Comparison of ENCODE assay signal across 8 cellular contexts in genomic region chr1:59020151-59020997, GRCh38.
A peak's percentile ranks its signal among the peaks of the same experiment; 100 is the strongest.
DNase-seq lines count a peak whose midpoint lies in the region; ATAC-seq and TF ChIP-seq lines count a peak whose summit lies in the region.

No MANE protein-coding gene starts in this region.

- ATAC-seq in GM19328 (IDR thresholded peaks at IDR 0.05; ENCODE audit: unreplicated experiment): peak; percentile 93
- ATAC-seq in HG03439 (IDR thresholded peaks at IDR 0.05; ENCODE audit: unreplicated experiment): peak; percentile 89
- ATAC-seq in SK-N-SH treated with all-trans-retinoic acid at 6 μM for 48 hours: peak; percentile 81

- no peak for TF ChIP-seq CTCF in astrocyte of the cerebellum (IDR thresholded peaks at IDR 0.05; ENCODE audit: low read depth, low read length, missing control alignments)

- H3K4me3 ChIP-seq in astrocyte of the cerebellum (ENCODE audit: low read depth, low read length): no peak overlapping the region

- in situ Hi-C loops in astrocyte of the cerebellum (cut with HindIII; ENCODE audit: low sequenced_read_pairs): no loop called here

- DNase-seq in Ammon's horn (ENCODE audit: low spot score) (peak; percentile 36), astrocyte of the cerebellum (ENCODE audit: low read depth) (peak; percentile 59), kidney glomerular epithelial cell (lab: John Stamatoyannopoulos, UW) (peak; percentile 64), superior temporal gyrus (ENCODE audit: extremely low spot score) (no peak)
- DNase-seq in stimulated activated CD8-positive, alpha-beta memory T cell treated with anti-CD3 and anti-CD28 coated beads, Interleukin-4, amount 100 ng/mL, for 24 hours (ENCODE audit: low read depth): peak; percentile 17

TF ChIP-seq in SK-N-SH treated with all-trans-retinoic acid at 6 μM for 48 hours, 23 proteins besides CTCF, POLR2A, EP300 and RAD21:
- TF ChIP-seq ZFP30 (CRISPR knock-in tag; IDR thresholded peaks at IDR 0.05) (no peak), GLIS3 (CRISPR knock-in tag; IDR thresholded peaks at IDR 0.05) (no peak), RARB (CRISPR knock-in tag; IDR thresholded peaks at IDR 0.05) (no peak), ESRRG (CRISPR knock-in tag; IDR thresholded peaks at IDR 0.05) (no peak), BACH2 (CRISPR knock-in tag; IDR thresholded peaks at IDR 0.05; ENCODE audit: borderline replicate concordance) (no peak), CSDC2 (CRISPR knock-in tag; IDR thresholded peaks at IDR 0.05) (no peak), ZC3H10 (CRISPR knock-in tag; IDR thresholded peaks at IDR 0.05) (no peak), OSR1 (CRISPR knock-in tag; IDR thresholded peaks at IDR 0.05) (no peak)
- TF ChIP-seq, protein P1, sequence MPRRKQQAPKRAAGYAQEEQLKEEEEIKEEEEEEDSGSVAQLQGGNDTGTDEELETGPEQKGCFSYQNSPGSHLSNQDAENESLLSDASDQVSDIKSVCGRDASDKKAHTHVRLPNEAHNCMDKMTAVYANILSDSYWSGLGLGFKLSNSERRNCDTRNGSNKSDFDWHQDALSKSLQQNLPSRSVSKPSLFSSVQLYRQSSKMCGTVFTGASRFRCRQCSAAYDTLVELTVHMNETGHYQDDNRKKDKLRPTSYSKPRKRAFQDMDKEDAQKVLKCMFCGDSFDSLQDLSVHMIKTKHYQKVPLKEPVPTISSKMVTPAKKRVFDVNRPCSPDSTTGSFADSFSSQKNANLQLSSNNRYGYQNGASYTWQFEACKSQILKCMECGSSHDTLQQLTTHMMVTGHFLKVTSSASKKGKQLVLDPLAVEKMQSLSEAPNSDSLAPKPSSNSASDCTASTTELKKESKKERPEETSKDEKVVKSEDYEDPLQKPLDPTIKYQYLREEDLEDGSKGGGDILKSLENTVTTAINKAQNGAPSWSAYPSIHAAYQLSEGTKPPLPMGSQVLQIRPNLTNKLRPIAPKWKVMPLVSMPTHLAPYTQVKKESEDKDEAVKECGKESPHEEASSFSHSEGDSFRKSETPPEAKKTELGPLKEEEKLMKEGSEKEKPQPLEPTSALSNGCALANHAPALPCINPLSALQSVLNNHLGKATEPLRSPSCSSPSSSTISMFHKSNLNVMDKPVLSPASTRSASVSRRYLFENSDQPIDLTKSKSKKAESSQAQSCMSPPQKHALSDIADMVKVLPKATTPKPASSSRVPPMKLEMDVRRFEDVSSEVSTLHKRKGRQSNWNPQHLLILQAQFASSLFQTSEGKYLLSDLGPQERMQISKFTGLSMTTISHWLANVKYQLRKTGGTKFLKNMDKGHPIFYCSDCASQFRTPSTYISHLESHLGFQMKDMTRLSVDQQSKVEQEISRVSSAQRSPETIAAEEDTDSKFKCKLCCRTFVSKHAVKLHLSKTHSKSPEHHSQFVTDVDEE (CRISPR knock-in tag; IDR thresholded peaks at IDR 0.05): no peak
